ENCODE assay signal across 19 cellular contexts in genomic region chr3:187763850-187764648, GRCh38. TPM values are rescaled to one million over a fixed set of nuclear protein-coding genes. Genes with fewer than 3 reads are reported as not detected.
A peak's percentile ranks its signal among the peaks of the same experiment; 100 is the strongest.
DNase-seq lines count a peak whose midpoint lies in the region; ATAC-seq and FAIRE-seq lines count a peak whose summit lies in the region.
"Had no signal": no experiment of that assay in that cellular context is flagged by ENCODE, and none has a peak within 500 bp of the region (broad histone marks: within the 10 kb centered on the region; RNA-seq: fewer than 3 reads in every experiment).

No MANE protein-coding gene starts in this region.

- FAIRE-seq in urothelium cell line (lab: Jason Lieb, UNC) = no peak
- FAIRE-seq: kidney had no signal

- DNase-seq in stimulated activated naive CD8-positive, alpha-beta T cell treated with anti-CD3 and anti-CD28 coated beads, Interleukin-15, amount 100 ng/mL, for 72 hours = no peak
- DNase-seq in cerebellar cortex (ENCODE audit: low spot score) = peak; percentile 78
- DNase-seq in islet precursor cell = peak; percentile 98
- no peak for DNase-seq in MG63
- DNase-seq in NCI-H526 (lab: John Stamatoyannopoulos, UW) = no peak
- no peak for DNase-seq in urothelium cell line (ENCODE audit: low spot score)
- DNase-seq: activated CD4-positive, alpha-beta T cell treated with anti-CD3 and anti-CD28 coated beads, Interleukin-2, amount 50 U/mL, for 4 hours; activated naive CD4-positive, alpha-beta T cell treated with anti-CD3 and anti-CD28 coated beads, Interleukin-2, amount 10 ng/mL, durations not matched to agents 7 days and 5 days; CD4-positive, alpha-beta T cell; dermis blood vessel endothelial cell; kidney; NCI-H1694 treated with DMSO at 0.1 percent for 48 hours; SHP77; T-helper 1 cell; upper lobe of left lung had no signal

- no peak overlapping the region for H3K4me3 Mint-ChIP-seq in stimulated activated naive CD8-positive, alpha-beta T cell treated with anti-CD3 and anti-CD28 coated beads, Interleukin-15, Interleukin-2, amounts not matched to agents 100 ng/mL and 50 ng/mL, for 24 hours
- H3K4me3 Mint-ChIP-seq in stimulated activated naive CD8-positive, alpha-beta T cell treated with anti-CD3 and anti-CD28 coated beads, Interleukin-15, amount 100 ng/mL, for 72 hours = no peak overlapping the region
- H3K4me3 Mint-ChIP-seq: activated naive CD4-positive, alpha-beta T cell treated with anti-CD3 and anti-CD28 coated beads, Interleukin-2, amount 10 ng/mL, durations not matched to agents 7 days and 5 days; brain; CD4-positive, alpha-beta T cell had no signal

- no peaks in the 10 kb centered on the region for H3K27me3 ChIP-seq in MG63
- H3K27me3 ChIP-seq: esophagus muscularis mucosa, upper lobe of left lung had no signal

- no peaks in the 10 kb centered on the region for H3K9me3 ChIP-seq in MG63
- H3K9me3 ChIP-seq: esophagus muscularis mucosa, upper lobe of left lung had no signal

- no peak for ATAC-seq in stimulated activated naive CD8-positive, alpha-beta T cell treated with anti-CD3 and anti-CD28 coated beads, Interleukin-15, amount 100 ng/mL, for 72 hours
- no peak for ATAC-seq in GM19463 (IDR thresholded peaks at IDR 0.05; ENCODE audit: unreplicated experiment)

- H3K4me1 Mint-ChIP-seq in stimulated activated naive CD8-positive, alpha-beta T cell treated with anti-CD3 and anti-CD28 coated beads, Interleukin-15, Interleukin-2, amounts not matched to agents 100 ng/mL and 50 ng/mL, for 24 hours (ENCODE audit: low read depth) = peaks cover 19% of the 10 kb centered on the region
- H3K4me1 Mint-ChIP-seq in stimulated activated naive CD8-positive, alpha-beta T cell treated with anti-CD3 and anti-CD28 coated beads, Interleukin-15, amount 100 ng/mL, for 72 hours = peaks cover 18% of the 10 kb centered on the region
- H3K4me1 Mint-ChIP-seq: brain had no signal

- H3K9me3 Mint-ChIP-seq in stimulated activated naive CD8-positive, alpha-beta T cell treated with anti-CD3 and anti-CD28 coated beads, Interleukin-15, Interleukin-2, amounts not matched to agents 100 ng/mL and 50 ng/mL, for 24 hours = no peaks in the 10 kb centered on the region
- H3K9me3 Mint-ChIP-seq in stimulated activated naive CD8-positive, alpha-beta T cell treated with anti-CD3 and anti-CD28 coated beads, Interleukin-15, amount 100 ng/mL, for 72 hours = no peaks in the 10 kb centered on the region
- H3K9me3 Mint-ChIP-seq: brain; CD4-positive, alpha-beta T cell had no signal

- H3K4me3 ChIP-seq in MG63 = no peak overlapping the region
- H3K4me3 ChIP-seq: esophagus muscularis mucosa, upper lobe of left lung had no signal

- peak overlapping the region; percentile 5 for H3K27ac Mint-ChIP-seq in stimulated activated naive CD8-positive, alpha-beta T cell treated with anti-CD3 and anti-CD28 coated beads, Interleukin-15, Interleukin-2, amounts not matched to agents 100 ng/mL and 50 ng/mL, for 24 hours
- H3K27ac Mint-ChIP-seq in stimulated activated naive CD8-positive, alpha-beta T cell treated with anti-CD3 and anti-CD28 coated beads, Interleukin-15, amount 100 ng/mL, for 72 hours = no peak overlapping the region
- H3K27ac Mint-ChIP-seq: activated naive CD4-positive, alpha-beta T cell treated with anti-CD3 and anti-CD28 coated beads, Interleukin-2, amount 10 ng/mL, durations not matched to agents 7 days and 5 days; brain; CD4-positive, alpha-beta T cell had no signal

- peaks cover 4% of the 10 kb centered on the region for H3K27me3 Mint-ChIP-seq in stimulated activated naive CD8-positive, alpha-beta T cell treated with anti-CD3 and anti-CD28 coated beads, Interleukin-15, Interleukin-2, amounts not matched to agents 100 ng/mL and 50 ng/mL, for 24 hours
- H3K27me3 Mint-ChIP-seq in stimulated activated naive CD8-positive, alpha-beta T cell treated with anti-CD3 and anti-CD28 coated beads, Interleukin-15, amount 100 ng/mL, for 72 hours = no peaks in the 10 kb centered on the region
- H3K27me3 Mint-ChIP-seq: activated naive CD4-positive, alpha-beta T cell treated with anti-CD3 and anti-CD28 coated beads, Interleukin-2, amount 10 ng/mL, durations not matched to agents 7 days and 5 days; CD4-positive, alpha-beta T cell had no signal

- H3K36me3 Mint-ChIP-seq in stimulated activated naive CD8-positive, alpha-beta T cell treated with anti-CD3 and anti-CD28 coated beads, Interleukin-15, Interleukin-2, amounts not matched to agents 100 ng/mL and 50 ng/mL, for 24 hours (ENCODE audit: low read depth) = no peaks in the 10 kb centered on the region
- H3K36me3 Mint-ChIP-seq: brain had no signal

- H3K36me3 ChIP-seq in MG63 = no peaks in the 10 kb centered on the region
- H3K36me3 ChIP-seq: esophagus muscularis mucosa, upper lobe of left lung had no signal

RNA-seq across cellular contexts. Expression of gene BCL6, which starts 18.8 kb away (rescaled TPM):
- 5.5 and 6.2 TPM in 2 replicates for total RNA-seq in MG63 (2014; rRNA removed; shearing (Covaris generic); ENCODE audit: low replicate concordance)

Comparison
In these comparisons a context has a peak if more than half of its experiments do, and no peak if none do; other contexts are left out.
1. DNase-seq: peak in cerebellar cortex (single experiment) and islet precursor cell (single experiment); none in stimulated activated naive CD8-positive, alpha-beta T cell treated with anti-CD3 and anti-CD28 coated beads, Interleukin-15, amount 100 ng/mL, for 72 hours (0 of 2), MG63 (single experiment), NCI-H526 (0 of 2) and urothelium cell line (single experiment).